16 cellular contexts compared by ENCODE assay signal in the genomic region with DNA sequence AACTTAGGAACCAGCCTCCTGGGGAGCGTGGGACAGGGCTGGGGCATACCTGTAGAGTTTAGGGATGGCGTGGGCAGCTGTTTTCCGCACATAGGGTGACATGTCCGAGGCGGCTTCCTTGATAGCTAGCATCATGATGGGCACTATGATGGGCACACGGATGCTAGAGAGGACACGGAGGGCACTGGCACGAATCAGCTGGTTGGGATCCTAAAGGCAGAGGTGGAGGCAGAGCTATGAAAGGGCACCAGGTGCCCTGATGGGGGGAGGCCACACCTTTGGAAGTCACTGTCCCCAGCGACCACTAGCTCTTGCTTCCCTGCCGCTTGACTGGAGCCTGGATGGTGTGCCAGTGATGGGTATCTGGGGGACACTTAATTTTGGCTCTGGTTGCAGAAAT. TPM values are rescaled to one million over a fixed set of nuclear protein-coding genes. Genes with fewer than 3 reads are reported as not detected.
DNase-seq lines count a peak whose midpoint lies in the region; ATAC-seq, FAIRE-seq and TF ChIP-seq lines count a peak whose summit lies in the region.
"Had no signal": no experiment of that assay in that cellular context is flagged by ENCODE, and none has a peak within 500 bp of the region (broad histone marks: within the 10 kb centered on the region; RNA-seq: fewer than 3 reads in every experiment).

No MANE protein-coding gene starts in this region.

- no peaks in the 10 kb centered on the region for H3K79me2 ChIP-seq in K562 (ENCODE audit: control insufficient read depth, insufficient read depth, low read length)

- H3K36me3 ChIP-seq in IMR-90 (ENCODE audit: control insufficient read depth, insufficient read depth, low read length) (no peaks in the 10 kb centered on the region), K562 (ENCODE audit: control insufficient read depth, insufficient read depth, low read length) (no peaks in the 10 kb centered on the region)
- no peaks in the 10 kb centered on the region for H3K36me3 ChIP-seq in naive thymus-derived CD4-positive, alpha-beta T cell (ENCODE audit: control insufficient read depth in 2 of 3, insufficient read depth in 3 of 3, low read length in 3 of 3)
- H3K36me3 ChIP-seq: left ventricle myocardium inferior, Peyer's patch had no signal

- TF ChIP-seq CTCF in Calu3 (IDR thresholded peaks at IDR 0.05; ENCODE audit: unreplicated experiment) (no peak), IMR-90 (conservative IDR thresholded peaks at IDR 0.05; ENCODE audit: low read depth, low read length) (no peak), K562 (IDR thresholded peaks at IDR 0.05 in 2 of 3, conservative IDR thresholded peaks at IDR 0.05 in 1 of 3; ENCODE audit: insufficient read depth in 2 of 3, low read depth in 1 of 3, low read length in 3 of 3) (no peak), GM20000 (IDR thresholded peaks at IDR 0.05; ENCODE audit: extremely low read depth, missing control alignments) (no peak)

- no peak overlapping the region for H2AK5ac ChIP-seq in IMR-90 (ENCODE audit: low read depth, low read length)

- 60% methylated on average over 5 of the region's 10 CpGs; no CpG with 5 or more reads in 1 of the 2 experiments for WGBS in IMR-90 (ENCODE audit: extremely low coverage in 2 of 2, insufficient read length in 1 of 2), 2 experiments
- WGBS in K562 (ENCODE audit: insufficient coverage, low coverage, missing lambda C conversion rate) = 87% methylated on average over 10 of the region's 10 CpGs

- no peaks in the 10 kb centered on the region for H4K20me1 ChIP-seq in IMR-90 (ENCODE audit: insufficient read depth, low read length)
- no peaks in the 10 kb centered on the region for H4K20me1 ChIP-seq in K562 (replicated peaks; ENCODE audit: control insufficient read depth, insufficient read depth, low read length)

- FAIRE-seq in K562 (lab: Jason Lieb, UNC) = no peak
- FAIRE-seq: frontal cortex had no signal

- peaks cover 30% of the 10 kb centered on the region for H3K27me3 ChIP-seq in IMR-90 (ENCODE audit: control insufficient read depth, insufficient read depth, low read length)
- peaks cover 0 to 5% of the 10 kb centered on the region in 2 experiments; a peak in 1 of 5 replicates for H3K27me3 ChIP-seq in K562 (ENCODE audit: control insufficient read depth in 2 of 2, insufficient read depth in 2 of 2, low read length in 2 of 2)
- no peaks in the 10 kb centered on the region for H3K27me3 ChIP-seq in naive thymus-derived CD4-positive, alpha-beta T cell (ENCODE audit: control insufficient read depth in 2 of 2, insufficient read depth in 2 of 2, low read length in 2 of 2)

- H3K56ac ChIP-seq in IMR-90 (ENCODE audit: extremely low read depth, insufficient read depth, low read length) = no peak overlapping the region

- H3K4me1 ChIP-seq in IMR-90 (ENCODE audit: control insufficient read depth, insufficient read depth, low read length) (no peaks in the 10 kb centered on the region), K562 (replicated peaks in 1 of 2; ENCODE audit: control insufficient read depth in 2 of 2, insufficient read depth in 2 of 2, low read length in 2 of 2) (peaks cover 14 to 23% of the 10 kb centered on the region in 2 experiments; a peak in 4 of 5 replicates)
- H3K4me1 ChIP-seq in naive thymus-derived CD4-positive, alpha-beta T cell (ENCODE audit: control insufficient read depth in 2 of 2, insufficient read depth in 2 of 2, low read length in 2 of 2) = peaks cover 9% of the 10 kb centered on the region in 2 donors

- TF ChIP-seq RAD21 in IMR-90 (IDR thresholded peaks at IDR 0.05; ENCODE audit: low read length) (no peak), K562 (CRISPR knock-in tag; conservative IDR thresholded peaks at IDR 0.05 in 1 of 2, IDR thresholded peaks at IDR 0.05 in 1 of 2) (no peak)

- no peak overlapping the region for H3K23ac ChIP-seq in IMR-90 (ENCODE audit: low read depth, low read length)

- no peaks in the 10 kb centered on the region for H3K27me3 Mint-ChIP-seq in Calu3 (ENCODE audit: unreplicated experiment)
- peaks cover 0 to 43% (median 0%) of the 10 kb centered on the region in 5 donors for H3K27me3 Mint-ChIP-seq in naive thymus-derived CD4-positive, alpha-beta T cell

- DNase-seq in Calu3 (no peak), IMR-90 (no peak), K562 (ENCODE audit: extremely low read depth in 1 of 4, low spot score in 3 of 4) (no peak), GM20000 (ENCODE audit: low spot score) (no peak), SW 1271 (lab: John Stamatoyannopoulos, UW) (no peak)
- no peak for DNase-seq in naive thymus-derived CD4-positive, alpha-beta T cell
- DNase-seq in stimulated activated naive CD4-positive, alpha-beta T cell (lab: John Stamatoyannopoulos, UW) = no peak
- DNase-seq: activated gamma-delta T cell treated with Interleukin-2 at 50 U/mL for 16 hours; cortex of kidney; HFFc6; left ventricle myocardium inferior; NCI-H2029 treated with DMSO at 0.1 percent for 48 hours; stimulated activated CD4-positive, alpha-beta T cell treated with anti-CD3 and anti-CD28 coated beads, Interleukin-4, amount 100 ng/mL, for 1 hour had no signal

- in situ Hi-C loops in IMR-90 (cut with MboI; ENCODE audit: low sequenced_read_pairs) (no loop called here), K562 (cut with MboI) (no loop called here)

- ATAC-seq in IMR-90 (ENCODE audit: low read depth) = no peak
- no peak for ATAC-seq in K562
- ATAC-seq in naive thymus-derived CD4-positive, alpha-beta T cell = no peak
- no peak for ATAC-seq in GM21390 (IDR thresholded peaks at IDR 0.05; ENCODE audit: unreplicated experiment)

- H3K9me1 ChIP-seq in IMR-90 (ENCODE audit: insufficient read depth, low read length) (no peaks in the 10 kb centered on the region), K562 (ENCODE audit: control insufficient read depth, insufficient read depth, low read length) (no peaks in the 10 kb centered on the region)

- CTCF ChIA-PET in Calu3 (lab: Charles Lee) (interaction anchor here (1.1 kb wide), 1 partner anchor 70 kb away, joined by 4 read pairs; no protein-coding TSS in a partner anchor), IMR-90 (lab: Yijun Ruan, JAX) (interaction anchor here (0.6 kb wide), 1 partner anchor 280 kb away, joined by 3 read pairs; no protein-coding TSS in a partner anchor), K562 (lab: Yijun Ruan, JAX; ENCODE audit: low intra/inter-chr PET ratio) (no interaction called here)
- CTCF ChIA-PET in naive thymus-derived CD4-positive, alpha-beta T cell (lab: Charles Lee) = interaction anchor here (0.6 to 1.0 kb wide), 4 partner anchors 35 to 321 kb away, joined by 3 to 7 read pairs (median 3); no protein-coding TSS in a partner anchor

- peak overlapping the region; percentile 74 for H3K4me3 Mint-ChIP-seq in Calu3 (ENCODE audit: low read depth, unreplicated experiment)
- peak overlapping the region; percentile 82 to 96 (median 93) for H3K4me3 Mint-ChIP-seq in naive thymus-derived CD4-positive, alpha-beta T cell
- H3K4me3 Mint-ChIP-seq: HFFc6 had no signal

- no peak overlapping the region for H4K8ac ChIP-seq in IMR-90 (ENCODE audit: low read depth in 2 of 2, low read length in 2 of 2)

- H4K91ac ChIP-seq in IMR-90 (ENCODE audit: insufficient read depth, low read depth, low read length) = no peak overlapping the region

- H3K27ac ChIP-seq in IMR-90 (ENCODE audit: insufficient read depth, low read length) (no peak overlapping the region), K562 (ENCODE audit: extremely low read depth, low read depth, low read length) (no peak overlapping the region; the same call in 2 of the 3 replicates)
- H3K27ac ChIP-seq in naive thymus-derived CD4-positive, alpha-beta T cell (ENCODE audit: low read depth, low read length) = no peak overlapping the region
- H3K27ac ChIP-seq: left ventricle myocardium inferior had no signal

- H2BK20ac ChIP-seq in IMR-90 (ENCODE audit: low read depth, low read length) = no peak overlapping the region

- no peak for TF ChIP-seq EP300 in K562 (IDR thresholded peaks at IDR 0.05; ENCODE audit: low read length)

- peak overlapping the region; percentile 3 for H2AFZ ChIP-seq in IMR-90 (replicated peaks; ENCODE audit: low read length, poor library complexity)
- H2AFZ ChIP-seq in K562 (ENCODE audit: low read depth, low read length) = peak overlapping the region; percentile 98; the same call in 1 of the 2 replicates

- H3K9me3 ChIP-seq in IMR-90 (ENCODE audit: control insufficient read depth, insufficient read depth, low read length) (no peaks in the 10 kb centered on the region; the same call in 1 of the 2 replicates), K562 (replicated peaks; ENCODE audit: control insufficient read depth, insufficient read depth, low read depth, low read length) (no peaks in the 10 kb centered on the region)
- H3K9me3 ChIP-seq in naive thymus-derived CD4-positive, alpha-beta T cell (ENCODE audit: control insufficient read depth in 2 of 3, low read length in 3 of 3) = no peaks in the 10 kb centered on the region
- H3K9me3 ChIP-seq: left ventricle myocardium inferior, Peyer's patch had no signal

- no peaks in the 10 kb centered on the region for H3K9me3 Mint-ChIP-seq in Calu3 (ENCODE audit: low read depth, unreplicated experiment)
- H3K9me3 Mint-ChIP-seq in naive thymus-derived CD4-positive, alpha-beta T cell = peaks cover 0 to 3% (median 0%) of the 10 kb centered on the region in 11 donors
- H3K9me3 Mint-ChIP-seq: HFFc6 had no signal

- peaks cover 19% of the 10 kb centered on the region for H3K36me3 Mint-ChIP-seq in Calu3 (ENCODE audit: insufficient read depth, unreplicated experiment)
- H3K36me3 Mint-ChIP-seq in naive thymus-derived CD4-positive, alpha-beta T cell = no peaks in the 10 kb centered on the region

- H3K18ac ChIP-seq in IMR-90 (ENCODE audit: low read depth, low read length) = no peak overlapping the region

- H3K4me3 ChIP-seq in IMR-90 (ENCODE audit: insufficient read depth, low read depth, low read length) = no peak overlapping the region
- peak overlapping the region; percentile 85; the same call in 1 of the 2 replicates for H3K4me3 ChIP-seq in K562
- peak overlapping the region; percentile 97 for H3K4me3 ChIP-seq in naive thymus-derived CD4-positive, alpha-beta T cell (ENCODE audit: low read length)

- no peak overlapping the region for H4K5ac ChIP-seq in IMR-90 (ENCODE audit: low read depth, low read length)

- BruUV-seq in Calu3 (replicated peaks; lab: Mats Ljungman, UMichigan) (no TSS peak), IMR-90 (replicated peaks; lab: Mats Ljungman, UMichigan) (no TSS peak), K562 (replicated peaks; lab: Mats Ljungman, UMichigan) (no TSS peak)

- no peaks in the 10 kb centered on the region for H3K79me1 ChIP-seq in IMR-90 (ENCODE audit: low read depth in 1 of 2, low read length in 2 of 2)

- H3K9ac ChIP-seq in IMR-90 (ENCODE audit: low read depth, low read length) (no peak overlapping the region), K562 (ENCODE audit: insufficient read depth in 1 of 2, low read depth in 2 of 2, low read length in 2 of 2) (peak overlapping the region in 1 of 2 experiments; percentile 98; a peak in 1 of 4 replicates)

- peak overlapping the region; percentile 22 for H3K27ac Mint-ChIP-seq in Calu3 (ENCODE audit: unreplicated experiment)
- H3K27ac Mint-ChIP-seq in naive thymus-derived CD4-positive, alpha-beta T cell = peak overlapping the region in 8 of 9 donors; percentile 91 to 97 (median 94)
- H3K27ac Mint-ChIP-seq: HFFc6 had no signal

- no peak overlapping the region for H3K4me2 ChIP-seq in IMR-90 (ENCODE audit: low read depth, low read length)
- H3K4me2 ChIP-seq in K562 (ENCODE audit: insufficient read depth, low read length) = peak overlapping the region; percentile 92

- H3K4me1 Mint-ChIP-seq in Calu3 (ENCODE audit: low read depth, unreplicated experiment) = no peaks in the 10 kb centered on the region
- peaks cover 0 to 19% (median 14%) of the 10 kb centered on the region in 7 donors for H3K4me1 Mint-ChIP-seq in naive thymus-derived CD4-positive, alpha-beta T cell

- no peak overlapping the region for H3K14ac ChIP-seq in IMR-90 (replicated peaks; ENCODE audit: low read depth, low read length)

- intact Hi-C loops in Calu3 (cut with micrococcal nuclease; ENCODE audit: unreplicated experiment) = no loop called here
- intact Hi-C loops in IMR-90 (cut with micrococcal nuclease) = loop anchor here (10.0 kb wide), 1 partner anchor 57 kb away; no protein-coding TSS in a partner anchor
- intact Hi-C loops in K562 (cut with micrococcal nuclease) = loop anchor here (2.0 to 5.0 kb wide), 2 partner anchors 37 to 126 kb away; a partner anchor contains a TSS
- intact Hi-C loops in naive thymus-derived CD4-positive, alpha-beta T cell (cut with micrococcal nuclease) = loop anchor here in 1 of 2 donors (2.0 to 5.0 kb wide), 3 partner anchors 331 to 635 kb away; a partner anchor contains a TSS

- no peak overlapping the region for H2BK5ac ChIP-seq in IMR-90 (ENCODE audit: low read depth, low read length, poor library complexity, severe bottlenecking)

- H3K4ac ChIP-seq in IMR-90 (ENCODE audit: low read depth, low read length) = no peak overlapping the region

- no peak overlapping the region for H2AK9ac ChIP-seq in IMR-90 (replicated peaks; ENCODE audit: low read depth, low read length, poor library complexity)

- POLR2A ChIA-PET in IMR-90 (lab: Charles Lee; ENCODE audit: unreplicated experiment) (no interaction called here), K562 (lab: Yijun Ruan, JAX) (interaction anchor here (0.5 to 2.6 kb wide), 3 partner anchors 142 to 1080 kb away, joined by 4 to 24 read pairs (median 4); a partner anchor contains a TSS)
- POLR2A ChIA-PET in naive thymus-derived CD4-positive, alpha-beta T cell (lab: Charles Lee) = interaction anchor here (0.8 to 3.4 kb wide), 11 partner anchors 20 to 385 kb away, joined by 3 to 24 read pairs (median 3); a partner anchor contains a TSS

- no peak overlapping the region for H2BK120ac ChIP-seq in IMR-90 (ENCODE audit: low read depth, low read length)

- H2BK15ac ChIP-seq in IMR-90 (ENCODE audit: low read depth, low read length) = no peak overlapping the region

- dilution Hi-C loops in IMR-90 (cut with HindIII; ENCODE audit: low sequenced_read_pairs, unreplicated experiment) = no loop called here

- no peak for TF ChIP-seq POLR2A in IMR-90 (IDR thresholded peaks at IDR 0.05; ENCODE audit: low read depth, low read length)
- no peak for TF ChIP-seq POLR2A in K562 (conservative IDR thresholded peaks at IDR 0.05)

RNA-seq across cellular contexts. Expression of a gene that starts 28.3 kb away (rescaled TPM):
- total RNA-seq in Calu3 (2022) (13.1 and 24.7 TPM in 2 replicates), IMR-90 (2012; rRNA removed) (not detected in 2 replicates), K562 (2014; rRNA removed) (0.09 TPM in 1 of 2 replicates, not detected in the other), K562 (2014; rRNA removed; fragmentation: Illumina TruSeq; extraction: Trizol) (0.04 and 0.19 TPM in 2 replicates), K562 (2015; rRNA removed; fragmentation: Illumina TruSeq; extraction: Trizol) (not detected in 2 replicates), K562 (2021) (0.18 TPM in 1 of 2 replicates, not detected in the other)
- polyA plus RNA-seq in IMR-90 (2012; rRNA removed) (0.07 and 0.14 TPM in 2 replicates), K562 (2011; rRNA removed) (0.15 and 0.46 TPM in 2 replicates), K562 (2014; fragmentation: Illumina TruSeq; extraction: Trizol) (0.13 and 0.14 TPM in 2 replicates), K562 (2014; fragmentation: Nextera tagmentation; extraction: Ambion mirVana) (under 1 TPM; 0.10 to 0.11 TPM), K562 (2014; rRNA removed) (0.03 and 0.04 TPM in 2 replicates)
- polyA plus RNA-seq in IMR-90 (2012; cell fraction: cytosol; rRNA removed) = 0.13 TPM in 1 of 2 replicates, not detected in the other
- 0.21 and 0.38 TPM in 2 replicates for polyA plus RNA-seq in IMR-90 (2012; cell fraction: nucleus; rRNA removed; ENCODE audit: low replicate concordance)
- total RNA-seq in K562 (2011; cell fraction: chromatin; rRNA removed; ENCODE audit: low replicate concordance) = 0.88 and 1.1 TPM in 2 replicates
- 0.33 and 0.66 TPM in 2 replicates for total RNA-seq in K562 (2011; cell fraction: nucleolus; rRNA removed)
- 0.22 and 0.84 TPM in 2 replicates for total RNA-seq in K562 (2011; cell fraction: nucleoplasm; rRNA removed)
- polyA plus RNA-seq in K562 (2011; cell fraction: cytosol; rRNA removed) = 0.27 and 0.41 TPM in 2 replicates
- 1.2 and 1.4 TPM in 2 replicates for polyA plus RNA-seq in K562 (2011; cell fraction: nucleus; rRNA removed)
- polyA plus RNA-seq in K562 (2012) = 0.27 and 0.73 TPM in 2 replicates
- 0.21 TPM in 1 of 2 replicates, not detected in the other for polyA minus RNA-seq in K562 (2011; rRNA and poly(A)+ RNA removed)
- not detected in 2 replicates for polyA minus RNA-seq in K562 (2011; cell fraction: cytosol; rRNA and poly(A)+ RNA removed)
- polyA minus RNA-seq in K562 (2011; cell fraction: nucleus; rRNA and poly(A)+ RNA removed) = 0.22 TPM in 1 of 2 replicates, not detected in the other
- 1 to 10 TPM in 1 of 5 experiments, under 1 TPM in 3, not detected in 1; 0.56 to 1.2 (median 0.85) TPM for total RNA-seq in naive thymus-derived CD4-positive, alpha-beta T cell
- polyA plus RNA-seq in naive thymus-derived CD4-positive, alpha-beta T cell = under 1 TPM; 0.35 to 0.70 TPM
- total RNA-seq: HFFc6 had no signal

RNA-seq across cellular contexts. Expression of a gene that starts 34.2 kb away (rescaled TPM):
- 5.3 and 7.6 TPM in 2 replicates for total RNA-seq in Calu3 (2022)
- total RNA-seq in IMR-90 (2012; rRNA removed) = 6.9 and 12.5 TPM in 2 replicates
- polyA plus RNA-seq in IMR-90 (2012; rRNA removed) = 7.8 and 8.9 TPM in 2 replicates
- 7.1 and 12.1 TPM in 2 replicates for polyA plus RNA-seq in IMR-90 (2012; cell fraction: cytosol; rRNA removed)
- polyA plus RNA-seq in IMR-90 (2012; cell fraction: nucleus; rRNA removed; ENCODE audit: low replicate concordance) = 17.2 and 25.0 TPM in 2 replicates
- 28.7 and 54.4 TPM in 2 replicates for total RNA-seq in K562 (2011; cell fraction: chromatin; rRNA removed; ENCODE audit: low replicate concordance)
- 20.5 and 27.2 TPM in 2 replicates for total RNA-seq in K562 (2011; cell fraction: nucleolus; rRNA removed)
- total RNA-seq in K562 (2011; cell fraction: nucleoplasm; rRNA removed) = 38.1 and 39.1 TPM in 2 replicates
- 6.3 and 10.9 TPM in 2 replicates for total RNA-seq in K562 (2014; rRNA removed)
- total RNA-seq in K562 (2014; rRNA removed; fragmentation: Illumina TruSeq; extraction: Trizol) = 8.9 and 9.7 TPM in 2 replicates
- 10.2 and 10.5 TPM in 2 replicates for total RNA-seq in K562 (2015; rRNA removed; fragmentation: Illumina TruSeq; extraction: Trizol)
- 13.4 and 13.7 TPM in 2 replicates for total RNA-seq in K562 (2021)
- 11.3 and 19.7 TPM in 2 replicates for polyA plus RNA-seq in K562 (2011; rRNA removed)
- 8.0 and 10.2 TPM in 2 replicates for polyA plus RNA-seq in K562 (2011; cell fraction: cytosol; rRNA removed)
- polyA plus RNA-seq in K562 (2011; cell fraction: nucleus; rRNA removed) = 82.3 and 90.6 TPM in 2 replicates
- 12.4 and 14.5 TPM in 2 replicates for polyA plus RNA-seq in K562 (2012)
- 9.1 and 11.0 TPM in 2 replicates for polyA plus RNA-seq in K562 (2014; fragmentation: Illumina TruSeq; extraction: Trizol)
- 1 to 10 TPM; 2.2 to 2.8 TPM for polyA plus RNA-seq in K562 (2014; fragmentation: Nextera tagmentation; extraction: Ambion mirVana)
- polyA plus RNA-seq in K562 (2014; rRNA removed) = 8.9 and 9.8 TPM in 2 replicates
- polyA minus RNA-seq in K562 (2011; rRNA and poly(A)+ RNA removed) = 21.3 and 24.0 TPM in 2 replicates
- polyA minus RNA-seq in K562 (2011; cell fraction: cytosol; rRNA and poly(A)+ RNA removed) = 14.0 and 15.8 TPM in 2 replicates
- 30.6 and 37.4 TPM in 2 replicates for polyA minus RNA-seq in K562 (2011; cell fraction: nucleus; rRNA and poly(A)+ RNA removed)
- 1 to 10 TPM in 1 of 5 experiments, under 1 TPM in 3, not detected in 1; 0.24 to 1.0 (median 0.51) TPM for total RNA-seq in naive thymus-derived CD4-positive, alpha-beta T cell
- polyA plus RNA-seq in naive thymus-derived CD4-positive, alpha-beta T cell = under 1 TPM; 0.07 to 0.38 TPM
